ENCODE assay signal across 12 cellular contexts in the genomic region with DNA sequence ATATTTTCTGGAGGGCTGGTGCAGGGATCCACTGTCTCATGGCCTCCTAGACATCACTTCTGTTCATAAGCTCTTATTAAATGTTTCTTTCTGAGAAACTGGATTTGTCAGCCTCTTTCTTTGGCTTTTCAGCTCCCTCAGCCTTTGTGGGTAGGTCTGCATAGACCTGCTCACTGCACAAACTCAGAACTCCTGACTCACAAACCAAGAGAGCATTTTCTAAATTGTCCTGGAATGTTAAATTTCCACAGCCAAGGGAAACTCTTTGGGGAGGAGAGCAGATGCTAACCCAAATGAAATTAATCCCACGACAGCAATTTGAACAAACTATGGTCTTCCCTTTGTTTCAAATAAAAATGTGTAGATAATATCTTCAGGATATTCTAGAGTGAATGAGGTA. TPM values are rescaled to one million over a fixed set of nuclear protein-coding genes. Genes with fewer than 3 reads are reported as not detected.
A peak's percentile ranks its signal among the peaks of the same experiment; 100 is the strongest.
DNase-seq lines count a peak whose midpoint lies in the region; ATAC-seq and TF ChIP-seq lines count a peak whose summit lies in the region.
"Had no signal": no experiment of that assay in that cellular context is flagged by ENCODE, and none has a peak within 500 bp of the region (broad histone marks: within the 10 kb centered on the region; RNA-seq: fewer than 3 reads in every experiment).

No MANE protein-coding gene starts in this region.

- H3K27me3 ChIP-seq in foreskin keratinocyte: no peaks in the 10 kb centered on the region
- no peaks in the 10 kb centered on the region for H3K27me3 ChIP-seq in tibial artery
- H3K27me3 ChIP-seq in esophagus muscularis mucosa: no peaks in the 10 kb centered on the region
- H3K27me3 ChIP-seq: heart left ventricle had no signal

- ATAC-seq in activated T-cell treated with anti-CD3 and anti-CD28 coated beads, Interleukin-2, amount 50 U/mL, for 72 hours (replicated peaks in 1 of 2): peak; percentile 23 to 28
- peak; percentile 31 for ATAC-seq in foreskin keratinocyte
- ATAC-seq in GM21390 (IDR thresholded peaks at IDR 0.05; ENCODE audit: unreplicated experiment): no peak

- intact Hi-C loops in tibial artery (cut with DNase I; ENCODE audit: low total_unique reads) (loop anchor here (10.0 kb wide), 1 partner anchor 128 kb away; no protein-coding TSS in a partner anchor), esophagus muscularis mucosa (cut with DNase I) (loop anchor here (10.0 kb wide), 1 partner anchor 222 kb away; the partner anchor contains the start of gene AQP5)

- peaks cover 0 to 24% (median 18%) of the 10 kb centered on the region in 3 donors for H3K36me3 ChIP-seq in tibial artery
- H3K36me3 ChIP-seq in esophagus muscularis mucosa: peaks cover 7 to 35% (median 18%) of the 10 kb centered on the region in 4 donors

- H3K9me3 Mint-ChIP-seq in activated T-cell treated with anti-CD3 and anti-CD28 coated beads, Interleukin-2, amount 50 U/mL, for 72 hours: no peaks in the 10 kb centered on the region
- no peaks in the 10 kb centered on the region for H3K9me3 Mint-ChIP-seq in activated naive CD8-positive, alpha-beta T cell treated with anti-CD3 and anti-CD28 coated beads for 36 hours
- H3K9me3 Mint-ChIP-seq: dendritic cell treated with granulocyte-macrophage colony-stimulating factor and Interleukin-4, amounts not matched to agents 40 ng/mL and 50 ng/mL, for 4 days had no signal

- H3K4me3 ChIP-seq in tibial artery: no peak overlapping the region
- no peak overlapping the region for H3K4me3 ChIP-seq in esophagus muscularis mucosa
- H3K4me3 ChIP-seq: heart left ventricle had no signal

- no peaks in the 10 kb centered on the region for H3K27me3 Mint-ChIP-seq in activated T-cell treated with anti-CD3 and anti-CD28 coated beads, Interleukin-2, amount 50 U/mL, for 72 hours (ENCODE audit: low read depth)
- no peaks in the 10 kb centered on the region for H3K27me3 Mint-ChIP-seq in activated naive CD8-positive, alpha-beta T cell treated with anti-CD3 and anti-CD28 coated beads for 36 hours
- H3K27me3 Mint-ChIP-seq: dendritic cell treated with granulocyte-macrophage colony-stimulating factor and Interleukin-4, amounts not matched to agents 40 ng/mL and 50 ng/mL, for 4 days had no signal

- H3K27ac Mint-ChIP-seq in activated T-cell treated with anti-CD3 and anti-CD28 coated beads, Interleukin-2, amount 50 U/mL, for 72 hours: peak overlapping the region; percentile 99
- H3K27ac Mint-ChIP-seq in activated naive CD8-positive, alpha-beta T cell treated with anti-CD3 and anti-CD28 coated beads for 36 hours: peak overlapping the region; percentile 78
- H3K27ac Mint-ChIP-seq: dendritic cell treated with granulocyte-macrophage colony-stimulating factor and Interleukin-4, amounts not matched to agents 40 ng/mL and 50 ng/mL, for 4 days had no signal

- no peak for TF ChIP-seq POLR2A in esophagus muscularis mucosa (IDR thresholded peaks at IDR 0.05; ENCODE audit: low read depth)

- no peak for TF ChIP-seq CTCF in foreskin keratinocyte (conservative IDR thresholded peaks at IDR 0.05)
- no peak for TF ChIP-seq CTCF in tibial artery (IDR thresholded peaks at IDR 0.05)
- TF ChIP-seq CTCF in esophagus muscularis mucosa (IDR thresholded peaks at IDR 0.05): no peak

- H3K27ac ChIP-seq in foreskin keratinocyte (peak overlapping the region; percentile 42), tibial artery (peak overlapping the region; percentile 70 to 72), esophagus muscularis mucosa (replicated peaks in 1 of 4) (peak overlapping the region in 1 of 4 donors; percentile 62)

- WGBS in esophagus muscularis mucosa: 47% methylated on average over 1 of the region's 1 CpG

- H3K4me3 Mint-ChIP-seq in activated T-cell treated with anti-CD3 and anti-CD28 coated beads, Interleukin-2, amount 50 U/mL, for 72 hours: peak overlapping the region; percentile 72 to 92
- H3K4me3 Mint-ChIP-seq in activated naive CD8-positive, alpha-beta T cell treated with anti-CD3 and anti-CD28 coated beads for 36 hours: no peak overlapping the region
- H3K4me3 Mint-ChIP-seq: dendritic cell treated with granulocyte-macrophage colony-stimulating factor and Interleukin-4, amounts not matched to agents 40 ng/mL and 50 ng/mL, for 4 days had no signal

- peaks cover 43% of the 10 kb centered on the region for H3K4me1 ChIP-seq in foreskin keratinocyte
- peaks cover 0 to 61% (median 39%) of the 10 kb centered on the region in 4 donors for H3K4me1 ChIP-seq in tibial artery
- peaks cover 22 to 43% (median 29%) of the 10 kb centered on the region in 4 donors for H3K4me1 ChIP-seq in esophagus muscularis mucosa

- peaks cover 2 to 24% of the 10 kb centered on the region in 2 donors for H3K36me3 Mint-ChIP-seq in activated T-cell treated with anti-CD3 and anti-CD28 coated beads, Interleukin-2, amount 50 U/mL, for 72 hours (ENCODE audit: insufficient read depth in 2 of 2)
- H3K36me3 Mint-ChIP-seq in activated naive CD8-positive, alpha-beta T cell treated with anti-CD3 and anti-CD28 coated beads for 36 hours: peaks cover 4% of the 10 kb centered on the region

- peak in 1 of 2 donors; percentile 14 for DNase-seq in activated T-cell treated with anti-CD3 and anti-CD28 coated beads, Interleukin-2, amount 50 U/mL, for 72 hours
- DNase-seq in activated T-cell treated with anti-CD3 and anti-CD28 coated beads, Interleukin-2, amount 50 U/mL, for 48 hours: no peak
- no peak for DNase-seq in activated naive CD8-positive, alpha-beta T cell treated with anti-CD3 and anti-CD28 coated beads for 36 hours
- DNase-seq in foreskin keratinocyte: peak; percentile 20 to 62
- DNase-seq in tibial artery: no peak
- no peak for DNase-seq in NCI-H524 treated with DMSO at 0.1 percent for 48 hours (lab: John Stamatoyannopoulos, UW)
- no peak for DNase-seq in esophagus muscularis mucosa (ENCODE audit: extremely low spot score)
- DNase-seq: activated CD8-positive, alpha-beta memory T cell treated with anti-CD3 and anti-CD28 coated beads, Interleukin-2, amount 50 U/mL, for 48 hours; heart left ventricle; NCI-H510A had no signal

- peaks cover 75% of the 10 kb centered on the region for H3K4me1 Mint-ChIP-seq in activated T-cell treated with anti-CD3 and anti-CD28 coated beads, Interleukin-2, amount 50 U/mL, for 72 hours (ENCODE audit: low read depth)
- peaks cover 30% of the 10 kb centered on the region for H3K4me1 Mint-ChIP-seq in activated naive CD8-positive, alpha-beta T cell treated with anti-CD3 and anti-CD28 coated beads for 36 hours

- H3K9me3 ChIP-seq in tibial artery (no peaks in the 10 kb centered on the region), esophagus muscularis mucosa (no peaks in the 10 kb centered on the region)
- H3K9me3 ChIP-seq: heart left ventricle had no signal

- TF ChIP-seq EP300 in esophagus muscularis mucosa (IDR thresholded peaks at IDR 0.05): no peak

RNA-seq across cellular contexts. Expression of gene CERS5, which starts 19.5 kb away (rescaled TPM):
- 10 to 100 TPM; 82.5 to 87.6 TPM for total RNA-seq in activated T-cell treated with anti-CD3 and anti-CD28 coated beads, Interleukin-2, amount 50 U/mL, for 72 hours
- 10 to 100 TPM; 36.4 to 41.3 TPM for total RNA-seq in activated naive CD8-positive, alpha-beta T cell treated with anti-CD3 and anti-CD28 coated beads for 36 hours
- 35.9 and 38.9 TPM in 2 replicates for total RNA-seq in foreskin keratinocyte
- polyA plus RNA-seq in foreskin keratinocyte: 40.6 and 42.6 TPM in 2 replicates
- total RNA-seq in esophagus muscularis mucosa: 10 to 100 TPM; 23.0 to 33.6 (median 27.5) TPM

Comparison
In these comparisons a context has a peak if more than half of its experiments do, and no peak if none do; other contexts are left out.
1. DNase-seq: peak in foreskin keratinocyte (2 of 2); none in activated T-cell treated with anti-CD3 and anti-CD28 coated beads, Interleukin-2, amount 50 U/mL, for 48 hours (0 of 2), activated naive CD8-positive, alpha-beta T cell treated with anti-CD3 and anti-CD28 coated beads for 36 hours (single experiment), tibial artery (0 of 2), NCI-H524 treated with DMSO at 0.1 percent for 48 hours (single experiment) and esophagus muscularis mucosa (single experiment).